21 cellular contexts compared by ENCODE assay signal in the genomic region with DNA sequence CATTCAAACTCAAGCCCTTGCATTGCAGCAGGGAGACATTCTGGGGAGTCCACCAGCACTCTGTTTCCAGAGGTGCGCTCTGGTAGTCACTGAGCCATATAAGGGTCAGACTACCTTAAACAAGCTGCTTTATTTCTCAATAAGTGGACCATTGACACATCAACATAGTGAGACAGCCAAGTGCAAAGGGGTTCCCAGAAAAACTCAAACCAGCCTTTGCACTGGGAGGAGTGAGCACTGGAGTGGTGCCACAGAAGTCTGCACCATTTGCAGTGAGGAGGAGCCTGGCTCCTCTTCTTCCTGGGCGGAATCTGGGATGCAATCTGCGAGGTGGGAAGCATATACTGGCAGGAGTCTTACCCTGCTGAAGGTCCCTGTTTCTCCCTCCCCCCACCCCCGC.
DNase-seq lines count a peak whose midpoint lies in the region; ATAC-seq, FAIRE-seq and TF ChIP-seq lines count a peak whose summit lies in the region.
"Had no signal": no experiment of that assay in that cellular context is flagged by ENCODE, and none has a peak within 500 bp of the region (broad histone marks: within the 10 kb centered on the region; RNA-seq: fewer than 3 reads in every experiment).

No MANE protein-coding gene starts in this region.

- H3K4me2 ChIP-seq in HepG2 (ENCODE audit: low read depth, low read length) (no peak overlapping the region), osteoblast (ENCODE audit: insufficient read depth, low read length) (no peak overlapping the region)
- H3K4me2 ChIP-seq: BLaER1 had no signal

- no peak overlapping the region for H3K9ac ChIP-seq in liver (ENCODE audit: low read depth in 1 of 2, low read length in 2 of 2)
- no peak overlapping the region for H3K9ac ChIP-seq in HepG2 (ENCODE audit: insufficient read depth, low read depth, low read length)
- H3K9ac ChIP-seq: BLaER1, GM23248 had no signal

- H2AFZ ChIP-seq in HepG2 (ENCODE audit: low read length) (no peak overlapping the region), osteoblast (ENCODE audit: low read length) (no peak overlapping the region)
- H2AFZ ChIP-seq: GM23248 had no signal

- in situ Hi-C loops in HepG2 (cut with HindIII; ENCODE audit: extremely low pct_ligation_motif_present, low pct_unique_long_range_greater_than_20kb): no loop called here

- no TSS peak for BruUV-seq in HepG2 (replicated peaks; lab: Mats Ljungman, UMichigan)

- 60% methylated on average over 4 of the region's 4 CpGs for WGBS in liver
- 37% methylated on average over 4 of the region's 4 CpGs for WGBS in HepG2 (ENCODE audit: low lambda C conversion rate)

- POLR2A ChIA-PET in HepG2 (lab: Yijun Ruan, JAX): no interaction called here

- H3K4me1 ChIP-seq in liver (ENCODE audit: control insufficient read depth in 4 of 4, insufficient read depth in 4 of 4, low read length in 3 of 4): peaks cover 1 to 10% (median 5%) of the 10 kb centered on the region in 4 donors
- H3K4me1 ChIP-seq in HepG2 (ENCODE audit: insufficient read depth, low read length): no peaks in the 10 kb centered on the region
- no peaks in the 10 kb centered on the region for H3K4me1 ChIP-seq in osteoblast (ENCODE audit: insufficient read depth, low read length)
- H3K4me1 ChIP-seq: BLaER1, Caco-2 had no signal

- peak; percentile 34 to 58 for TF ChIP-seq RAD21 in liver (IDR thresholded peaks at IDR 0.05)
- no peak for TF ChIP-seq RAD21 in HepG2 (CRISPR knock-in tag; IDR thresholded peaks at IDR 0.05)

- ATAC-seq in HepG2 (no peak), sciatic nerve (no peak)
- ATAC-seq: CD8-positive, alpha-beta T cell had no signal

- H4K20me1 ChIP-seq in HepG2 (ENCODE audit: insufficient read depth, low read length) (no peaks in the 10 kb centered on the region), osteoblast (ENCODE audit: insufficient read depth, low read length) (no peaks in the 10 kb centered on the region)
- H4K20me1 ChIP-seq: BLaER1 had no signal

- CTCF ChIA-PET in HepG2 (lab: Yijun Ruan, JAX; ENCODE audit: low intra/inter-chr PET ratio, low total read pairs): no interaction called here

- intact Hi-C loops in HepG2 (cut with micrococcal nuclease; ENCODE audit: unreplicated experiment) (no loop called here), sciatic nerve (cut with DNase I) (no loop called here)

- no peaks in the 10 kb centered on the region for H3K79me2 ChIP-seq in HepG2 (ENCODE audit: insufficient read depth, low read length)
- no peaks in the 10 kb centered on the region for H3K79me2 ChIP-seq in osteoblast (ENCODE audit: insufficient read depth, low read length)

- H3K27ac ChIP-seq in liver (ENCODE audit: low read depth in 1 of 2, low read length in 2 of 2) (no peak overlapping the region), HepG2 (ENCODE audit: extremely low read length, insufficient read depth, low read length) (no peak overlapping the region), osteoblast (ENCODE audit: low read depth, low read length) (no peak overlapping the region)
- H3K27ac ChIP-seq: 22Rv1, BLaER1, C4-2B, GM23248 had no signal

- no peaks in the 10 kb centered on the region for H3K36me3 ChIP-seq in liver (ENCODE audit: control insufficient read depth in 4 of 4, insufficient read depth in 3 of 4, low read depth in 1 of 4, low read length in 3 of 4)
- H3K36me3 ChIP-seq in HepG2 (replicated peaks in 1 of 2; ENCODE audit: control insufficient read depth in 1 of 2, insufficient read depth in 2 of 2, low read length in 2 of 2): no peaks in the 10 kb centered on the region
- H3K36me3 ChIP-seq in osteoblast (ENCODE audit: insufficient read depth, low read length): no peaks in the 10 kb centered on the region
- H3K36me3 ChIP-seq: BLaER1 had no signal

- DNase-seq in HepG2 (ENCODE audit: low spot score) (no peak), osteoblast (ENCODE audit: insufficient read length, low spot score, missing footprints) (peak; percentile 49), urothelium cell line (ENCODE audit: low spot score) (no peak), NCI-H226 (no peak), sciatic nerve (ENCODE audit: low spot score) (no peak)
- DNase-seq: Caco-2; CD4-positive, CD25-positive, alpha-beta regulatory T cell; CD8-positive, alpha-beta T cell; DMS153; DND-41; GM23248; H7; HCEC 1CT had no signal

- no peak for FAIRE-seq in HepG2 (lab: Jason Lieb, UNC)
- FAIRE-seq in urothelium cell line (lab: Jason Lieb, UNC): peak; percentile 48
- FAIRE-seq: A204.1, G401.6, GM12892, H1 had no signal

- no peaks in the 10 kb centered on the region for H3K27me3 ChIP-seq in liver (ENCODE audit: control insufficient read depth in 4 of 4, insufficient read depth in 4 of 4, low read length in 3 of 4)
- no peaks in the 10 kb centered on the region for H3K27me3 ChIP-seq in HepG2 (ENCODE audit: control insufficient read depth in 1 of 2, insufficient read depth in 2 of 2, low read length in 2 of 2)
- H3K27me3 ChIP-seq in osteoblast (ENCODE audit: insufficient read depth, low read length): no peaks in the 10 kb centered on the region
- H3K27me3 ChIP-seq: BLaER1 had no signal

- no peak for TF ChIP-seq POLR2A in HepG2 (IDR thresholded peaks at IDR 0.05; ENCODE audit: insufficient read depth in 1 of 2, low read depth in 2 of 2, low read length in 2 of 2)

- H3K4me3 ChIP-seq in liver (ENCODE audit: low read depth in 1 of 3, low read length in 3 of 3): no peak overlapping the region
- H3K4me3 ChIP-seq in HepG2 (replicated peaks in 1 of 3; ENCODE audit: insufficient read depth in 1 of 3, low read depth in 2 of 3, low read length in 3 of 3): no peak overlapping the region
- no peak overlapping the region for H3K4me3 ChIP-seq in osteoblast (ENCODE audit: insufficient read depth, low read length)
- H3K4me3 ChIP-seq: BLaER1, GM23248 had no signal

- TF ChIP-seq EP300 in HepG2 (IDR thresholded peaks at IDR 0.05; ENCODE audit: low read depth in 2 of 2, low read length in 2 of 2): no peak
- TF ChIP-seq EP300 in HepG2 (CRISPR knock-in tag; IDR thresholded peaks at IDR 0.05; ENCODE audit: borderline replicate concordance): no peak

- no peak for TF ChIP-seq CTCF in liver (IDR thresholded peaks at IDR 0.05; ENCODE audit: low read depth, low read length, missing input control)
- no peak for TF ChIP-seq CTCF in HepG2 (CRISPR knock-in tag; IDR thresholded peaks at IDR 0.05)
- no peak for TF ChIP-seq CTCF in osteoblast (IDR thresholded peaks at IDR 0.05; ENCODE audit: extremely low read depth, low read depth, low read length)

- H3K9me3 ChIP-seq in liver (ENCODE audit: control insufficient read depth in 4 of 4, low read length in 3 of 4) (no peaks in the 10 kb centered on the region), HepG2 (ENCODE audit: low read length) (no peaks in the 10 kb centered on the region), osteoblast (ENCODE audit: low read depth, low read length) (no peaks in the 10 kb centered on the region)
- H3K9me3 ChIP-seq: BLaER1, Caco-2 had no signal

TF ChIP-seq in liver, 16 proteins besides CTCF, POLR2A, EP300 and RAD21 (continues in another document):
- TF ChIP-seq YY1 (IDR thresholded peaks at IDR 0.05) (peak; percentile 22), SP1 (IDR thresholded peaks at IDR 0.05) (peak; percentile 68), REST (IDR thresholded peaks at IDR 0.05) (no peak)

TF ChIP-seq in HepG2, 621 proteins besides CTCF, POLR2A, EP300 and RAD21 (continues in another document):
- TF ChIP-seq, protein P1, sequence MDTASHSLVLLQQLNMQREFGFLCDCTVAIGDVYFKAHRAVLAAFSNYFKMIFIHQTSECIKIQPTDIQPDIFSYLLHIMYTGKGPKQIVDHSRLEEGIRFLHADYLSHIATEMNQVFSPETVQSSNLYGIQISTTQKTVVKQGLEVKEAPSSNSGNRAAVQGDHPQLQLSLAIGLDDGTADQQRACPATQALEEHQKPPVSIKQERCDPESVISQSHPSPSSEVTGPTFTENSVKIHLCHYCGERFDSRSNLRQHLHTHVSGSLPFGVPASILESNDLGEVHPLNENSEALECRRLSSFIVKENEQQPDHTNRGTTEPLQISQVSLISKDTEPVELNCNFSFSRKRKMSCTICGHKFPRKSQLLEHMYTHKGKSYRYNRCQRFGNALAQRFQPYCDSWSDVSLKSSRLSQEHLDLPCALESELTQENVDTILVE (CRISPR knock-in tag; IDR thresholded peaks at IDR 0.05): no peak
- no peak for TF ChIP-seq HOXA7 (CRISPR knock-in tag; IDR thresholded peaks at IDR 0.05)
- no peak for TF ChIP-seq SATB2 (CRISPR knock-in tag; IDR thresholded peaks at IDR 0.05)
- no peak for TF ChIP-seq ZNF281 (CRISPR knock-in tag; IDR thresholded peaks at IDR 0.05; ENCODE audit: borderline replicate concordance)
- TF ChIP-seq, protein P2, sequence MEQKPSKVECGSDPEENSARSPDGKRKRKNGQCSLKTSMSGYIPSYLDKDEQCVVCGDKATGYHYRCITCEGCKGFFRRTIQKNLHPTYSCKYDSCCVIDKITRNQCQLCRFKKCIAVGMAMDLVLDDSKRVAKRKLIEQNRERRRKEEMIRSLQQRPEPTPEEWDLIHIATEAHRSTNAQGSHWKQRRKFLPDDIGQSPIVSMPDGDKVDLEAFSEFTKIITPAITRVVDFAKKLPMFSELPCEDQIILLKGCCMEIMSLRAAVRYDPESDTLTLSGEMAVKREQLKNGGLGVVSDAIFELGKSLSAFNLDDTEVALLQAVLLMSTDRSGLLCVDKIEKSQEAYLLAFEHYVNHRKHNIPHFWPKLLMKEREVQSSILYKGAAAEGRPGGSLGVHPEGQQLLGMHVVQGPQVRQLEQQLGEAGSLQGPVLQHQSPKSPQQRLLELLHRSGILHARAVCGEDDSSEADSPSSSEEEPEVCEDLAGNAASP (CRISPR knock-in tag; IDR thresholded peaks at IDR 0.05; ENCODE audit: borderline replicate concordance): no peak
- no peak for TF ChIP-seq ZSCAN25 (CRISPR knock-in tag; IDR thresholded peaks at IDR 0.05)
- no peak for TF ChIP-seq XBP1 (CRISPR knock-in tag; IDR thresholded peaks at IDR 0.05)
- no peak for TF ChIP-seq RNF2 (conservative IDR thresholded peaks at IDR 0.05; ENCODE audit: low read depth)
